In the genomic region with DNA sequence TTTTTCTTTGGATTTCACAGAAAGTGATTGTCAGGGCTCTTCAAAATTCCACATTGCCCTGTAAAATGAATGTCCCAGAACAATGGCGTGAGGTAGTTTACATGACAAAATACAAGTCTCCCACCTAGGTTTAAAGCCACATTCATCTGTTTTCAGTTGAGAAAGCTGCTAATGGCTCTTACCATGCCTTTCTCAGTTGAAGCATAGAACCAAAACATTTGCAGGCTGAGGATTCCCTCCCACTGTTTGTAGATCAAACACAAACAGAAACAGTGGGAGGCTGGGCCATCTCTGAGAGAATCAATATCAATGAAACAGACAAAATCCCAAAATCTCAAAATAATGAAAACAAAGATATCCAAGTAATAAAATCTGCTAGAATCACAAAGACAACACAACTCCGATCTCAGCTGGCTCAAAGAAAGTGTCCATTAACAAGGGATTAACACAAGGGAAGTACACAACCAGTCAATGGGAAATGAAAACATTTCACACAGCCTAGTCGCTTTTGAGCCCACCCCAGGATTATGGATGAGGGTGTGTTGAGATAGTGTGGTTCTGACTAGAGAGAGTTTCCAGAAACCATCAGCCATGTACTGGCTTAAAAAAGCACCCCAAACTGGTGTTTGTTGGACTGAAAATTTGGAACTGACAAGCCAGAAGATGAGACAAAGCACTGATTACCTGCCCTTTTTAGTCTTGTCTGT, we compare ENCODE assay signal across 21 cellular contexts. TPM values are rescaled to one million over a fixed set of nuclear protein-coding genes. Genes with fewer than 3 reads are reported as not detected.
DNase-seq lines count a peak whose midpoint lies in the region; FAIRE-seq and TF ChIP-seq lines count a peak whose summit lies in the region.
"Had no signal": no experiment of that assay in that cellular context is flagged by ENCODE, and none has a peak within 500 bp of the region (broad histone marks: within the 10 kb centered on the region; RNA-seq: fewer than 3 reads in every experiment).

No MANE protein-coding gene starts in this region.

- H3K9me2 ChIP-seq in PC-9 (ENCODE audit: insufficient read depth), result no peaks in the 10 kb centered on the region
- H3K9me2 ChIP-seq: SK-N-SH had no signal

- WGBS in HUES64, result 6% methylated on average over 3 of the region's 3 CpGs
- 35% methylated on average over 3 of the region's 3 CpGs for WGBS in esophagus muscularis mucosa

- H3K79me2 ChIP-seq in PC-9 (ENCODE audit: low read depth), result no peaks in the 10 kb centered on the region

- H3K9me3 ChIP-seq in HUES64 (ENCODE audit: insufficient read depth, low read depth, low read length) (no peaks in the 10 kb centered on the region), esophagus muscularis mucosa (no peaks in the 10 kb centered on the region), PC-9 (ENCODE audit: insufficient read depth, low read depth) (no peaks in the 10 kb centered on the region), uterus (no peaks in the 10 kb centered on the region)
- H3K9me3 ChIP-seq: SK-N-SH had no signal

- H3K4me2 ChIP-seq in PC-9, result no peak overlapping the region
- H3K4me2 ChIP-seq: SK-N-SH had no signal

- TF ChIP-seq POLR2A in esophagus muscularis mucosa (IDR thresholded peaks at IDR 0.05; ENCODE audit: low read depth) (no peak), uterus (IDR thresholded peaks at IDR 0.05) (no peak)

- H3K4me1 ChIP-seq in HUES64 (ENCODE audit: insufficient read depth, low read length), result peaks cover 23% of the 10 kb centered on the region
- no peaks in the 10 kb centered on the region for H3K4me1 ChIP-seq in esophagus muscularis mucosa
- no peaks in the 10 kb centered on the region for H3K4me1 ChIP-seq in PC-9 (replicated peaks; ENCODE audit: insufficient read depth)
- H3K4me1 ChIP-seq in uterus, result no peaks in the 10 kb centered on the region

- H3K27me3 ChIP-seq in H7 (ENCODE audit: control insufficient read depth, insufficient read depth, low read length) (peaks cover 23% of the 10 kb centered on the region; the same call in 1 of the 2 replicates), HUES64 (ENCODE audit: insufficient read depth, low read length) (peaks cover 13% of the 10 kb centered on the region; the same call in 1 of the 2 replicates), bronchial epithelial cell (ENCODE audit: control insufficient read depth, insufficient read depth, low read length) (peaks cover 4% of the 10 kb centered on the region), esophagus muscularis mucosa (peaks cover 0 to 18% (median 3%) of the 10 kb centered on the region in 4 donors), PC-9 (ENCODE audit: insufficient read depth, low read depth) (peaks cover 37% of the 10 kb centered on the region), uterus (no peaks in the 10 kb centered on the region)

- CTCF ChIA-PET in PC-9 (lab: Charles Lee), result no interaction called here

- H3K9ac ChIP-seq in HUES64 (ENCODE audit: low read depth, low read length), result no peak overlapping the region
- H3K9ac ChIP-seq: SK-N-SH had no signal

- no peaks in the 10 kb centered on the region for H3F3A ChIP-seq in PC-9 (ENCODE audit: insufficient read depth, low read depth)

- no peak overlapping the region for H2AFZ ChIP-seq in PC-9

- no peak for TF ChIP-seq EP300 in esophagus muscularis mucosa (IDR thresholded peaks at IDR 0.05)

- TF ChIP-seq CTCF in bronchial epithelial cell (IDR thresholded peaks at IDR 0.05; ENCODE audit: insufficient read depth, low read length, severe bottlenecking), result no peak
- TF ChIP-seq CTCF in esophagus muscularis mucosa (IDR thresholded peaks at IDR 0.05), result no peak
- no peak for TF ChIP-seq CTCF in PC-9 (conservative IDR thresholded peaks at IDR 0.05)
- no peak for TF ChIP-seq CTCF in uterus (IDR thresholded peaks at IDR 0.05)

- intact Hi-C loops in esophagus muscularis mucosa (cut with DNase I), result no loop called here
- intact Hi-C loops in PC-9 (cut with micrococcal nuclease; ENCODE audit: unreplicated experiment), result no loop called here
- intact Hi-C loops in uterus (cut with DNase I; ENCODE audit: low total_unique reads), result no loop called here

- no peaks in the 10 kb centered on the region for H4K20me1 ChIP-seq in PC-9 (ENCODE audit: insufficient read depth)

- DNase-seq in H7 (peak; percentile 32), bronchial epithelial cell (ENCODE audit: low read depth) (no peak), iPS-NIHi11 (ENCODE audit: low spot score) (peak; percentile 49), esophagus muscularis mucosa (ENCODE audit: extremely low spot score) (no peak), PC-9 (no peak), uterus (no peak), T-helper 9 cell (no peak)
- DNase-seq: DMS53, KBM-7, NCI-H1092, NCI-H1436, NCI-H2029, NCI-H2227 treated with DMSO at 0.1 percent for 48 hours, NCI-H524, SHP77 treated with DMSO at 0.1 percent for 48 hours, SK-N-SH had no signal

- BruUV-seq in PC-9 (replicated peaks; lab: Mats Ljungman, UMichigan), result no TSS peak

- FAIRE-seq in bronchial epithelial cell (lab: Jason Lieb, UNC), result peak; percentile 28
- FAIRE-seq: A204.1, D721Med, GM19239 had no signal

- H3K4me3 ChIP-seq in H7 (ENCODE audit: insufficient read depth, low read depth, low read length) (no peak overlapping the region), HUES64 (ENCODE audit: low read length) (no peak overlapping the region), bronchial epithelial cell (ENCODE audit: low read depth, low read length) (no peak overlapping the region), esophagus muscularis mucosa (no peak overlapping the region), PC-9 (no peak overlapping the region), uterus (no peak overlapping the region)

- peak overlapping the region; percentile 70; the same call in 1 of the 2 replicates for H3K27ac ChIP-seq in HUES64 (ENCODE audit: low read depth, low read length)
- no peak overlapping the region for H3K27ac ChIP-seq in esophagus muscularis mucosa (replicated peaks in 1 of 4)
- no peak overlapping the region for H3K27ac ChIP-seq in PC-9
- H3K27ac ChIP-seq in uterus, result no peak overlapping the region
- H3K27ac ChIP-seq: RWPE1 had no signal

- H3K36me3 ChIP-seq in H7 (replicated peaks; ENCODE audit: control insufficient read depth, insufficient read depth, low read length), result no peaks in the 10 kb centered on the region
- no peaks in the 10 kb centered on the region for H3K36me3 ChIP-seq in HUES64 (ENCODE audit: insufficient read depth, low read length)
- H3K36me3 ChIP-seq in bronchial epithelial cell (ENCODE audit: control insufficient read depth, insufficient read depth, low read length), result no peaks in the 10 kb centered on the region
- H3K36me3 ChIP-seq in esophagus muscularis mucosa, result no peaks in the 10 kb centered on the region
- H3K36me3 ChIP-seq in PC-9 (ENCODE audit: low read depth), result no peaks in the 10 kb centered on the region
- H3K36me3 ChIP-seq in uterus, result no peaks in the 10 kb centered on the region

- POLR2A ChIA-PET in PC-9 (lab: Charles Lee; ENCODE audit: unreplicated experiment), result no interaction called here

RNA-seq across cellular contexts. Expression of a gene that starts 54.5 kb away (rescaled TPM):
- total RNA-seq in H7 (2014; rRNA removed; shearing (Covaris generic)), result 10.6 and 12.2 TPM in 2 replicates
- polyA plus RNA-seq in HUES64 (2013, experiment 1 of 2), result 8.5 TPM
- 9.6 TPM for polyA plus RNA-seq in HUES64 (2013, experiment 2 of 2)
- total RNA-seq in bronchial epithelial cell (19.5 and 21.5 TPM in 2 replicates), esophagus muscularis mucosa (10 to 100 TPM in 3 of 4 donors, 1 to 10 TPM in 1; 5.8 to 15.5 (median 11.7) TPM), PC-9 (2021) (12.4 and 19.1 TPM in 2 replicates), uterus (10 to 100 TPM in 3 of 4 donors, 1 to 10 TPM in 1; 6.9 to 35.9 (median 24.4) TPM)

Comparison
In these comparisons a context has a peak if more than half of its experiments do, and no peak if none do; other contexts are left out.
1. DNase-seq: peak in H7 (single experiment) and iPS-NIHi11 (single experiment); none in bronchial epithelial cell (single experiment), esophagus muscularis mucosa (single experiment), PC-9 (0 of 2), uterus (0 of 2) and T-helper 9 cell (single experiment).